In genomic region chr6:119757467-119757866, GRCh38 we compare ENCODE assay signal across 29 cellular contexts.
"Had no signal": no experiment of that assay in that cellular context is flagged by ENCODE, and none has a peak within 500 bp of the region (broad histone marks: within the 10 kb centered on the region; RNA-seq: fewer than 3 reads in every experiment).

No MANE protein-coding gene starts in this region.

- H3K27me3 Mint-ChIP-seq: activated CD4-positive, alpha-beta T cell treated with anti-CD3 and anti-CD28 coated beads, Interleukin-2, amount 10 ng/mL, durations not matched to agents 24 days and 14 days; brain had no signal

- H3K27ac ChIP-seq: adrenal gland, cardiac muscle cell, PC-9, RWPE1, SJCRH30, SK-N-MC had no signal

- H2AFZ ChIP-seq: PC-9 had no signal

- DNase-seq: activated CD4-positive, alpha-beta T cell treated with anti-CD3 and anti-CD28 coated beads, Interleukin-2, amount 10 ng/mL, durations not matched to agents 24 days and 14 days; activated CD4-positive, alpha-beta T cell treated with anti-CD3 and anti-CD28 coated beads, Interleukin-2, amount 50 U/mL, for 4 hours; activated CD8-positive, alpha-beta T cell treated with anti-CD3 and anti-CD28 coated beads for 36 hours; activated gamma-delta T cell treated with Interleukin-2 at 50 U/mL for 16 hours; activated naive CD4-positive, alpha-beta T cell treated with anti-CD3 and anti-CD28 coated beads for 36 hours; activated T-cell treated with anti-CD3 and anti-CD28 coated beads, Interleukin-2, amount 50 U/mL, for 24 hours; adrenal gland; anterior cingulate cortex; MG63; NCI-H1048; NCI-H1105 treated with DMSO at 0.1 percent for 48 hours; NCI-H1436 treated with DMSO at 0.1 percent for 48 hours; NCI-H1694 treated with DMSO at 0.1 percent for 48 hours; NCI-H2029; NCI-H345; NCI-H524 treated with DMSO at 0.1 percent for 48 hours; NK-92 treated with Interleukin-12 subunit alpha and Interleukin-12 subunit beta, amount 100 ng/mL, for 24 hours; PC-9; SJCRH30; T1000 had no signal

- H3K4me1 ChIP-seq: adrenal gland, SJCRH30 had no signal

- H3K4me2 ChIP-seq: PC-9 had no signal

- H3K4me3 Mint-ChIP-seq: activated CD4-positive, alpha-beta T cell treated with anti-CD3 and anti-CD28 coated beads, Interleukin-2, amount 10 ng/mL, durations not matched to agents 24 days and 14 days; activated CD8-positive, alpha-beta T cell treated with anti-CD3 and anti-CD28 coated beads for 36 hours; activated naive CD4-positive, alpha-beta T cell treated with anti-CD3 and anti-CD28 coated beads for 36 hours; activated T-cell treated with anti-CD3 and anti-CD28 coated beads, Interleukin-2, amount 50 U/mL, for 24 hours; activated T-helper 1 cell treated with anti-CD3 and anti-CD28 coated beads, Interleukin-12 subunit alpha, Interleukin-12 subunit beta, Interleukin-2, Interleukin-4 antibody, amounts not matched to agents 30 ng/mL and 10 ng/mL and 1 ng/mL, durations not matched to agents 14 hours and 24 hours and 36 hours; brain; central memory CD8-positive, alpha-beta T cell had no signal

- ATAC-seq: activated CD8-positive, alpha-beta T cell treated with anti-CD3 and anti-CD28 coated beads for 36 hours; activated naive CD4-positive, alpha-beta T cell treated with anti-CD3 and anti-CD28 coated beads, Interleukin-2, amount 50 U/mL, for 72 hours; K562; Right ventricle myocardium inferior had no signal

- H3K36me3 ChIP-seq: adrenal gland, cardiac muscle cell, MG63, SJCRH30 had no signal

- H3K36me3 Mint-ChIP-seq: activated naive CD4-positive, alpha-beta T cell treated with anti-CD3 and anti-CD28 coated beads, Interleukin-2, amount 50 U/mL, for 72 hours; brain had no signal

- H3K4me1 Mint-ChIP-seq: activated CD4-positive, alpha-beta T cell treated with anti-CD3 and anti-CD28 coated beads, Interleukin-2, amount 10 ng/mL, durations not matched to agents 24 days and 14 days; brain; central memory CD8-positive, alpha-beta T cell had no signal

- H3K27me3 ChIP-seq: adrenal gland, cardiac muscle cell, MG63, SJCRH30 had no signal

- H3K9me3 ChIP-seq: adrenal gland, MG63, SJCRH30 had no signal

- H3K4me3 ChIP-seq: adrenal gland, cardiac muscle cell, K562, MG63, PC-9, SJCRH30, SK-N-MC had no signal

- H3K9me3 Mint-ChIP-seq: activated CD4-positive, alpha-beta T cell treated with anti-CD3 and anti-CD28 coated beads, Interleukin-2, amount 10 ng/mL, durations not matched to agents 24 days and 14 days; activated CD8-positive, alpha-beta T cell treated with anti-CD3 and anti-CD28 coated beads for 36 hours; activated naive CD4-positive, alpha-beta T cell treated with anti-CD3 and anti-CD28 coated beads for 36 hours; activated naive CD4-positive, alpha-beta T cell treated with anti-CD3 and anti-CD28 coated beads, Interleukin-2, amount 50 U/mL, for 72 hours; activated T-cell treated with anti-CD3 and anti-CD28 coated beads, Interleukin-2, amount 50 U/mL, for 24 hours; activated T-helper 1 cell treated with anti-CD3 and anti-CD28 coated beads, Interleukin-12 subunit alpha, Interleukin-12 subunit beta, Interleukin-2, Interleukin-4 antibody, amounts not matched to agents 30 ng/mL and 10 ng/mL and 1 ng/mL, durations not matched to agents 14 hours and 24 hours and 36 hours; central memory CD8-positive, alpha-beta T cell had no signal

- H3K27ac Mint-ChIP-seq: activated CD4-positive, alpha-beta T cell treated with anti-CD3 and anti-CD28 coated beads, Interleukin-2, amount 10 ng/mL, durations not matched to agents 24 days and 14 days; activated CD8-positive, alpha-beta T cell treated with anti-CD3 and anti-CD28 coated beads for 36 hours; activated naive CD4-positive, alpha-beta T cell treated with anti-CD3 and anti-CD28 coated beads for 36 hours; activated naive CD4-positive, alpha-beta T cell treated with anti-CD3 and anti-CD28 coated beads, Interleukin-2, amount 50 U/mL, for 72 hours; activated T-cell treated with anti-CD3 and anti-CD28 coated beads, Interleukin-2, amount 50 U/mL, for 24 hours; activated T-helper 1 cell treated with anti-CD3 and anti-CD28 coated beads, Interleukin-12 subunit alpha, Interleukin-12 subunit beta, Interleukin-2, Interleukin-4 antibody, amounts not matched to agents 30 ng/mL and 10 ng/mL and 1 ng/mL, durations not matched to agents 14 hours and 24 hours and 36 hours; brain had no signal
